Comparison of ENCODE assay signal across 23 cellular contexts in the genomic region with DNA sequence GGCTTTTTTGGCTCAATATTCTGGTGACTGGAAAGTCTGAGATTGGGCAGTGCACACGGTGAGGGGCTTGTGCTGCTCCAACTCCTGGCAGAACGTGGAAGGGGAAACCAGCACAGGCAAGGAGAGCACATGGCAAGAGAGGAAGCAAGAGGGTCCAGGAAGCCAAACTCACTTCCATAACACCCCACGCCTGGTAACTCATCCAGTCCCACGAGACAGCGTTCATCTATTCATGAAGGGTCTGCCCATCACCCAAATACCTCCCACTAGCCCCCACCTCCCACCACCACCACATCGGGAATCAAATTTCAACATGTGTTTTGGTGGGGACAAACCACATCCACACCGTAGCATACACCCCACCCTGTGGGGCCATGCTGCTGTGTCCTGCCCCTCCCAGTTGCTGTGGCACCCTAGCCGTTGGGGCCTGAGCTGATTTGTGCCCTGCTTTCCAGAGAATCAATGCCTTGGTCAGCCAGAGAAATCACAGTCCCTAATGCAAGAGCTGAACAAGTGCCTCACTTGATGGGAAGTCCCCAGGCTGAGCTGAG. TPM values are rescaled to one million over a fixed set of nuclear protein-coding genes. Genes with fewer than 3 reads are reported as not detected.
"Had no signal": no experiment of that assay in that cellular context is flagged by ENCODE, and none has a peak within 500 bp of the region (broad histone marks: within the 10 kb centered on the region; RNA-seq: fewer than 3 reads in every experiment).

No MANE protein-coding gene starts in this region.

- DNase-seq: Karpas-422, KG1, MG63, NCI-H1092, NCI-H1105 treated with DMSO at 0.1 percent for 48 hours, NCI-H1417 treated with DMSO at 0.1 percent for 48 hours, NCI-H146, NCI-H1694 treated with DMSO at 0.1 percent for 48 hours, NCI-H1930, NCI-H2081, NCI-H2107, NCI-H226, NCI-H446, NCI-H510A, NCI-H524 treated with DMSO at 0.1 percent for 48 hours, NCI-H69, NCI-H774, Right ventricle myocardium superior, RPMI8226, SIG-M5 had no signal

- H3K36me3 ChIP-seq: MG63, SJSA1 had no signal

- H3K27ac ChIP-seq: SJSA1, SK-N-MC had no signal

- H3K4me1 ChIP-seq: SJSA1 had no signal

- H3K4me3 ChIP-seq: MG63, SJSA1, SK-N-MC had no signal

- H3K27me3 ChIP-seq: MG63 had no signal

- H3K9me3 ChIP-seq: MG63 had no signal

RNA-seq across cellular contexts. Expression of a gene that starts 27.3 kb away (rescaled TPM):
- total RNA-seq: HT-29, Right ventricle myocardium superior, SJSA1 had no signal
